22 cellular contexts compared by ENCODE assay signal in genomic region chr10:11866199-11866925, GRCh38.
"Had no signal": no experiment of that assay in that cellular context is flagged by ENCODE, and none has a peak within 500 bp of the region (broad histone marks: within the 10 kb centered on the region; RNA-seq: fewer than 3 reads in every experiment).

No MANE protein-coding gene starts in this region.

- DNase-seq: activated CD4-positive, alpha-beta memory T cell treated with anti-CD3 and anti-CD28 coated beads, Interleukin-2, amount 10 ng/mL, durations not matched to agents 7 days and 5 days; activated CD4-positive, alpha-beta T cell treated with anti-CD3 and anti-CD28 coated beads for 48 hours; activated CD4-positive, CD25-positive, alpha-beta regulatory T cell; activated CD8-positive, alpha-beta memory T cell treated with anti-CD3 and anti-CD28 coated beads, Interleukin-2, amount 10 ng/mL, durations not matched to agents 7 days and 5 days; activated naive CD4-positive, alpha-beta T cell treated with Interleukin-2 at 50 U/mL for 16 hours; activated naive CD8-positive, alpha-beta T cell treated with anti-CD3 and anti-CD28 coated beads, Interleukin-2, amount 10 ng/mL, durations not matched to agents 7 days and 5 days; amygdala; central memory CD4-positive, alpha-beta T cell; colonic mucosa; endodermal cell; foreskin melanocyte; glutamatergic neuron; hypothalamus; islet precursor cell; left colon; mucosa of descending colon; naive B cell; stimulated activated CD4-positive, alpha-beta T cell treated with anti-CD3 and anti-CD28 coated beads, Interleukin-2, amount 100 ng/mL, for 48 hours; stimulated activated naive CD8-positive, alpha-beta T cell treated with anti-CD3 and anti-CD28 coated beads, Interleukin-15, amount 100 ng/mL, for 72 hours; trophoblast cell had no signal

- H3K4me3 ChIP-seq: colonic mucosa, mucosa of descending colon, vagina had no signal

- ATAC-seq: activated CD8-positive, alpha-beta memory T cell treated with anti-CD3 and anti-CD28 coated beads, Interleukin-2, amount 10 ng/mL, durations not matched to agents 7 days and 5 days; left colon; mucosa of descending colon; stimulated activated naive CD8-positive, alpha-beta T cell treated with anti-CD3 and anti-CD28 coated beads, Interleukin-15, amount 100 ng/mL, for 72 hours had no signal

- H3K9me3 Mint-ChIP-seq: activated CD4-positive, alpha-beta memory T cell treated with anti-CD3 and anti-CD28 coated beads, Interleukin-2, amount 10 ng/mL, durations not matched to agents 7 days and 5 days; activated naive CD8-positive, alpha-beta T cell treated with anti-CD3 and anti-CD28 coated beads, Interleukin-2, amount 10 ng/mL, durations not matched to agents 7 days and 5 days; endodermal cell; memory B cell; naive B cell; stimulated activated naive CD8-positive, alpha-beta T cell treated with anti-CD3 and anti-CD28 coated beads, Interleukin-15, amount 100 ng/mL, for 72 hours had no signal

- H3K36me3 Mint-ChIP-seq: activated CD8-positive, alpha-beta memory T cell treated with anti-CD3 and anti-CD28 coated beads, Interleukin-2, amount 10 ng/mL, durations not matched to agents 7 days and 5 days; activated naive CD8-positive, alpha-beta T cell treated with anti-CD3 and anti-CD28 coated beads, Interleukin-2, amount 10 ng/mL, durations not matched to agents 7 days and 5 days; memory B cell; naive B cell had no signal

- H3K27me3 ChIP-seq: colonic mucosa, vagina had no signal

- H3K36me3 ChIP-seq: colonic mucosa, vagina had no signal

- H3K4me1 ChIP-seq: colonic mucosa had no signal

- H3K27ac Mint-ChIP-seq: activated CD4-positive, alpha-beta memory T cell treated with anti-CD3 and anti-CD28 coated beads, Interleukin-2, amount 10 ng/mL, durations not matched to agents 7 days and 5 days; activated CD8-positive, alpha-beta memory T cell treated with anti-CD3 and anti-CD28 coated beads, Interleukin-2, amount 10 ng/mL, durations not matched to agents 7 days and 5 days; activated naive CD8-positive, alpha-beta T cell treated with anti-CD3 and anti-CD28 coated beads, Interleukin-2, amount 10 ng/mL, durations not matched to agents 7 days and 5 days; endodermal cell; memory B cell had no signal

- H3K27me3 Mint-ChIP-seq: memory B cell had no signal

- H3K27ac ChIP-seq: colonic mucosa, vagina had no signal

- H3K4me3 Mint-ChIP-seq: activated CD4-positive, alpha-beta memory T cell treated with anti-CD3 and anti-CD28 coated beads, Interleukin-2, amount 10 ng/mL, durations not matched to agents 7 days and 5 days; activated CD8-positive, alpha-beta memory T cell treated with anti-CD3 and anti-CD28 coated beads, Interleukin-2, amount 10 ng/mL, durations not matched to agents 7 days and 5 days; activated naive CD8-positive, alpha-beta T cell treated with anti-CD3 and anti-CD28 coated beads, Interleukin-2, amount 10 ng/mL, durations not matched to agents 7 days and 5 days; endodermal cell; memory B cell; naive B cell; stimulated activated naive CD8-positive, alpha-beta T cell treated with anti-CD3 and anti-CD28 coated beads, Interleukin-15, amount 100 ng/mL, for 72 hours had no signal

- H3K9me3 ChIP-seq: colonic mucosa, mucosa of descending colon, vagina had no signal
